1 cellular context compared by ENCODE assay signal in genomic region chr18:74410441-74410992, GRCh38.
TF ChIP-seq lines count a peak whose summit lies in the region.

No MANE protein-coding gene starts in this region.

TF ChIP-seq in GM12878, 131 proteins besides CTCF, POLR2A, EP300 and RAD21 (continued from another document):
- TF ChIP-seq ZBTB11 (CRISPR knock-in tag; IDR thresholded peaks at IDR 0.05) (no peak), RELB (IDR thresholded peaks at IDR 0.05; ENCODE audit: low read depth) (no peak), BRCA1 (IDR thresholded peaks at IDR 0.05; ENCODE audit: low read depth, low read length) (no peak), BMI1 (IDR thresholded peaks at IDR 0.05; ENCODE audit: borderline replicate concordance) (no peak), WRNIP1 (IDR thresholded peaks at IDR 0.05; ENCODE audit: borderline replicate concordance, low read depth, low read length) (no peak), MLLT1 (IDR thresholded peaks at IDR 0.05) (no peak), POLR2AphosphoS2 (IDR thresholded peaks at IDR 0.05; ENCODE audit: low read depth, low read length) (no peak), HCFC1 (IDR thresholded peaks at IDR 0.05; ENCODE audit: low read length) (no peak), FOXM1 (IDR thresholded peaks at IDR 0.05; ENCODE audit: low read depth, low read length) (no peak), IKZF1 (conservative IDR thresholded peaks at IDR 0.05) (no peak), IKZF2 (IDR thresholded peaks at IDR 0.05) (no peak)
